Comparison of ENCODE assay signal across 19 cellular contexts in the genomic region with DNA sequence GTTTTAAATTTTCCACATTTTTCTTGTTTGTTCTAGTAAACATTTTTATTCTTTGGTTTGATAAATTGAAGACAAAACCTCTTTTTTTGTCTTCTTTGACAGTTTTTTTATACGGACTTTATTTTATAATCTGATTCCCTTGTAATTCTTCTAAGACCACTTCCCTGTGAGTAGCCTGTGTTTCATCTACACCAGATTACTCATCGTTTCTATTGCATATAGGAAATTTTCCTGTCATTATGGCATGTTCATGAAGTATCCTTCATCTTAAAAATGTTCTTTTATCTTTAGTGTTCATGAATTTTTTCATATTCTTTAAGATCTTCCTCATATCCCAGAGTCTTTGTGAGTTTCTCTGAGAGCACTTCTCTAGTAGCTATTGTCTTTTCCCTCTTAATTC.
DNase-seq lines count a peak whose midpoint lies in the region; ATAC-seq and TF ChIP-seq lines count a peak whose summit lies in the region.
"Had no signal": no experiment of that assay in that cellular context is flagged by ENCODE, and none has a peak within 500 bp of the region (broad histone marks: within the 10 kb centered on the region; RNA-seq: fewer than 3 reads in every experiment).

No MANE protein-coding gene starts in this region.

- ATAC-seq in SK-N-SH treated with all-trans-retinoic acid at 6 μM for 48 hours (peak; percentile 45), GM18873 (IDR thresholded peaks at IDR 0.05; ENCODE audit: low FRiP score, unreplicated experiment) (no peak)

- no peaks in the 10 kb centered on the region for H3K27me3 Mint-ChIP-seq in progenitor cell of endocrine pancreas
- H3K27me3 Mint-ChIP-seq: CD4-positive, alpha-beta memory T cell had no signal

- no peak overlapping the region for H3K4me3 Mint-ChIP-seq in progenitor cell of endocrine pancreas (ENCODE audit: low read depth)
- H3K4me3 Mint-ChIP-seq: CD4-positive, alpha-beta memory T cell had no signal

- H3K4me1 Mint-ChIP-seq in progenitor cell of endocrine pancreas (ENCODE audit: low read depth), result no peaks in the 10 kb centered on the region

- no peak overlapping the region for H3K4me3 ChIP-seq in epithelial cell of esophagus (ENCODE audit: low read length)
- H3K4me3 ChIP-seq: BLaER1 treated with 17β-estradiol and CSF1 and Interleukin-3, amounts not matched to agents 10 nM and 100 nM; MG63 had no signal

- no peaks in the 10 kb centered on the region for H3K9me3 Mint-ChIP-seq in progenitor cell of endocrine pancreas (ENCODE audit: low read depth)
- H3K9me3 Mint-ChIP-seq: CD4-positive, alpha-beta memory T cell had no signal

- peak; percentile 60 for DNase-seq in HCEC 1CT
- DNase-seq in epithelial cell of esophagus (ENCODE audit: low read depth), result peak; percentile 23
- DNase-seq in DMS114 treated with DMSO at 0.1 percent for 48 hours (lab: John Stamatoyannopoulos, UW; ENCODE audit: unreplicated experiment), result no peak
- no peak for DNase-seq in progenitor cell of endocrine pancreas (ENCODE audit: low spot score, unreplicated experiment)
- DNase-seq in NCI-H226, result no peak
- DNase-seq: ACHN; Caco-2; CD4-positive, alpha-beta memory T cell; DMS 273 treated with DMSO at 0.1 percent for 48 hours; GDM1; Karpas-422; MG63; NCI-H1048; NCI-H1417 treated with DMSO at 0.1 percent for 48 hours; NCI-H187 treated with DMSO at 0.1 percent for 48 hours; NCI-H2107 had no signal

- peaks cover 4% of the 10 kb centered on the region for H3K36me3 Mint-ChIP-seq in progenitor cell of endocrine pancreas (ENCODE audit: insufficient read depth)

- TF ChIP-seq CTCF in epithelial cell of esophagus (IDR thresholded peaks at IDR 0.05; ENCODE audit: insufficient read depth, low read depth, low read length, missing control alignments) (no peak), progenitor cell of endocrine pancreas (IDR thresholded peaks at IDR 0.05; ENCODE audit: unreplicated experiment) (no peak)

- no peak overlapping the region for H3K27ac Mint-ChIP-seq in progenitor cell of endocrine pancreas

TF ChIP-seq in SK-N-SH treated with all-trans-retinoic acid at 6 μM for 48 hours, 23 proteins besides CTCF, POLR2A, EP300 and RAD21:
- TF ChIP-seq ZFP30 (CRISPR knock-in tag; IDR thresholded peaks at IDR 0.05) (no peak), SNAI2 (CRISPR knock-in tag; IDR thresholded peaks at IDR 0.05) (no peak), ISL1 (CRISPR knock-in tag; IDR thresholded peaks at IDR 0.05) (0 out of 2 replicates have a peak, but pooled peaks have one; percentile 14)

Comparison
In these comparisons a context has a peak if more than half of its experiments do, and no peak if none do; other contexts are left out.
1. DNase-seq: peak in HCEC 1CT (single experiment) and epithelial cell of esophagus (single experiment); none in DMS114 treated with DMSO at 0.1 percent for 48 hours (single experiment), progenitor cell of endocrine pancreas (single experiment) and NCI-H226 (single experiment).